Comparison of ENCODE assay signal across 9 cellular contexts in the genomic region with DNA sequence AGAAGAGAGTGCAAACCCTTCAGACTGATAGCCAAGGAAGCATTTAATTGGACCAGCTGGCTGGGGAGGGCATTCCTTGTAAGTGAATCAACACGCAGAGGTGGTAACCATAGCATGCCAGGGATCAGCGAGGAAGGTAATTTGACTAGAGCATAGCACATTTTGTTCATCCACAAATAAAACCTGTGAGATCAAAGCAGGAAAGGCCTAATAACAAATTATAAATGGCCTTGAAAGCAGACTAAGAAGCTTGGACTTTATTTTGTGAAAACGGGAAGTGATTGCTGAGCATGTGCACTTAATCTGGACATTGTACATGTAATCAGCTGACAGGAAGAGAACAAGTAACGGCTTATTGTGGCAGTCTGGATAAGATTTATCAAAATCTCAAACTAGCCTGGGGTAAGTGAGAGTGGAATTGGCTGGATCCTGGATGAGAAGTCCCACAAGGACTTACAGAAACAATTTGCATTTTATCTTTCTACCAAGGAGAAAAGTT. TPM values are rescaled to one million over a fixed set of nuclear protein-coding genes. Genes with fewer than 3 reads are reported as not detected.
DNase-seq lines count a peak whose midpoint lies in the region; ATAC-seq, FAIRE-seq and TF ChIP-seq lines count a peak whose summit lies in the region.
"Had no signal": no experiment of that assay in that cellular context is flagged by ENCODE, and none has a peak within 500 bp of the region (broad histone marks: within the 10 kb centered on the region; RNA-seq: fewer than 3 reads in every experiment).

No MANE protein-coding gene starts in this region.

- H3K4me1 ChIP-seq in astrocyte (ENCODE audit: insufficient read depth, low read length) = peaks cover 10% of the 10 kb centered on the region

- H3K27ac Mint-ChIP-seq in astrocyte (ENCODE audit: unreplicated experiment) (peak overlapping the region; percentile 75), type B pancreatic cell (peak overlapping the region; percentile 72)

- H3K4me2 ChIP-seq in astrocyte (ENCODE audit: low read length) = peak overlapping the region; percentile 72

- DNase-seq in DMS53 (lab: John Stamatoyannopoulos, UW) = peak; percentile 83
- peak; percentile 81 for DNase-seq in MG63
- peak; percentile 86 for DNase-seq in astrocyte (ENCODE audit: low read depth)
- peak; percentile 97 for DNase-seq in kidney glomerular epithelial cell (lab: John Stamatoyannopoulos, UW)
- no peak for DNase-seq in type B pancreatic cell (ENCODE audit: extremely low spot score, unreplicated experiment)
- no peak for DNase-seq in NCI-H526 (lab: John Stamatoyannopoulos, UW)

- no peak for ATAC-seq in HG03280 (IDR thresholded peaks at IDR 0.05; ENCODE audit: unreplicated experiment)
- ATAC-seq in GM19455 (IDR thresholded peaks at IDR 0.05; ENCODE audit: unreplicated experiment) = no peak

- H3K4me3 ChIP-seq in MG63 (peak overlapping the region; percentile 1; the same call in 1 of the 2 replicates), astrocyte (ENCODE audit: insufficient read depth, low read depth, low read length) (peak overlapping the region; percentile 31)
- H3K4me3 ChIP-seq: ovary had no signal

- peak; percentile 69 for FAIRE-seq in astrocyte (lab: Jason Lieb, UNC)

- peak overlapping the region; percentile 57 for H2AFZ ChIP-seq in astrocyte (ENCODE audit: low read depth, low read length)

- H3K4me3 Mint-ChIP-seq in astrocyte (ENCODE audit: unreplicated experiment) = peak overlapping the region; percentile 10
- peak overlapping the region; percentile 52 for H3K4me3 Mint-ChIP-seq in type B pancreatic cell

- no peaks in the 10 kb centered on the region for H4K20me1 ChIP-seq in astrocyte (ENCODE audit: insufficient read depth, low read length)

- H3K4me1 Mint-ChIP-seq in astrocyte (ENCODE audit: low read depth, unreplicated experiment) = peaks cover 21% of the 10 kb centered on the region
- H3K4me1 Mint-ChIP-seq in type B pancreatic cell (ENCODE audit: unreplicated experiment) = peaks cover 10% of the 10 kb centered on the region

- H3K27me3 ChIP-seq in MG63 = no peaks in the 10 kb centered on the region
- no peaks in the 10 kb centered on the region for H3K27me3 ChIP-seq in astrocyte (ENCODE audit: insufficient read depth, low read length)
- H3K27me3 ChIP-seq: ovary had no signal

- H3K27ac ChIP-seq in astrocyte (ENCODE audit: low read depth, low read length) = peak overlapping the region; percentile 72

- H3K36me3 Mint-ChIP-seq in astrocyte (ENCODE audit: low read depth, unreplicated experiment) (no peaks in the 10 kb centered on the region), type B pancreatic cell (no peaks in the 10 kb centered on the region)

- H3K9me3 ChIP-seq in MG63 (no peaks in the 10 kb centered on the region), astrocyte (ENCODE audit: insufficient read depth, low read depth, low read length) (no peaks in the 10 kb centered on the region)
- H3K9me3 ChIP-seq: ovary had no signal

- H3K9me3 Mint-ChIP-seq in astrocyte (ENCODE audit: unreplicated experiment) = no peaks in the 10 kb centered on the region
- no peaks in the 10 kb centered on the region for H3K9me3 Mint-ChIP-seq in type B pancreatic cell

- H3K9ac ChIP-seq in astrocyte (ENCODE audit: low read length) = peak overlapping the region; percentile 55

- H3K79me2 ChIP-seq in astrocyte (ENCODE audit: insufficient read depth, low read length) = no peaks in the 10 kb centered on the region

- H3K27me3 Mint-ChIP-seq in astrocyte (ENCODE audit: low read depth, unreplicated experiment) (no peaks in the 10 kb centered on the region), type B pancreatic cell (no peaks in the 10 kb centered on the region)

- TF ChIP-seq CTCF in astrocyte (IDR thresholded peaks at IDR 0.05; ENCODE audit: insufficient read depth, low read depth, low read length) (no peak), type B pancreatic cell (conservative IDR thresholded peaks at IDR 0.05) (no peak)

- H3K36me3 ChIP-seq in MG63 = no peaks in the 10 kb centered on the region
- H3K36me3 ChIP-seq in astrocyte (ENCODE audit: insufficient read depth, low read length) = no peaks in the 10 kb centered on the region
- H3K36me3 ChIP-seq: ovary had no signal

RNA-seq across cellular contexts. Expression of a gene that starts 11.7 kb away (rescaled TPM):
- total RNA-seq in MG63 (2014; rRNA removed; shearing (Covaris generic); ENCODE audit: low replicate concordance) = 133 and 252 TPM in 2 replicates
- total RNA-seq in astrocyte (18.7 and 27.3 TPM in 2 replicates), type B pancreatic cell (ENCODE audit: low replicate concordance) (60.0 and 292 TPM in 2 replicates)

Comparison
In these comparisons a context has a peak if more than half of its experiments do, and no peak if none do; other contexts are left out.
1. DNase-seq: peak in DMS53 (single experiment), MG63 (single experiment), astrocyte (single experiment) and kidney glomerular epithelial cell (single experiment); none in type B pancreatic cell (single experiment) and NCI-H526 (0 of 2).